In the genomic region with DNA sequence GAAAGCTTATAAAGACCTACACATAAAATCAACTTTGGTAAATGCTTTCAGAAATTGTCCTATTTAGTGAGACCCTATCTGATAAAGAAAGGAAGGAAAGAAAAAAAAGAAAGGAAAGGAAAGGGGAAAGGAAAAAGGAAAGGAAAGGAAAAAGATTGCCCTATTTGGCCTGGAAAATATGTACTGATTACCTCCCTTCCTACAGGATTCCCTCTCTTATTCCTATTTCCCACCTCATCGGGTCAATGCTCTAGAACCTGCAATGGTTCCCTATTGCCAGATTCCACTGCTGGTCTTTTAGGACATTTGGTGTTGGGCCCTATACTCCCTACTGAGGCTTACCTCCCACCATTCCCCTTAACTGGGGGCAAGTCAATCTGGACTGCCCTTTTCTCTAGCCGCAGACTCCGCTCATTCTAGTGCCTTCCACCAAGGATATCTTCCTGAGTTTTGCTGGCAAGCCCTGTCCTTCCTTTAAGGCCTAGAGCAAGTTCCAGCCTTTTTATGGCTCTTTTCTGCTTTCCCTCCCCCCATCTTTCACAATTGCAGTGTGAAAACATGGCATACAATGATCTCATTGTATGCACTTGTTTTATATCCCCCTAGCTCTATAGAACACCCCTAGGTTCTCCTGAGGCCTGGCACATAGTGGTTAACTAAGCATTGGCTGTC, we compare ENCODE assay signal across 1 cellular context.
TF ChIP-seq lines count a peak whose summit lies in the region.

No MANE protein-coding gene starts in this region.

TF ChIP-seq in HEK293, 187 proteins besides CTCF, POLR2A, EP300 and RAD21 (continued from another document):
- no peak for TF ChIP-seq PRDM10 (tag by site-specific recombination; IDR thresholded peaks at IDR 0.05)
- TF ChIP-seq, protein P1, sequence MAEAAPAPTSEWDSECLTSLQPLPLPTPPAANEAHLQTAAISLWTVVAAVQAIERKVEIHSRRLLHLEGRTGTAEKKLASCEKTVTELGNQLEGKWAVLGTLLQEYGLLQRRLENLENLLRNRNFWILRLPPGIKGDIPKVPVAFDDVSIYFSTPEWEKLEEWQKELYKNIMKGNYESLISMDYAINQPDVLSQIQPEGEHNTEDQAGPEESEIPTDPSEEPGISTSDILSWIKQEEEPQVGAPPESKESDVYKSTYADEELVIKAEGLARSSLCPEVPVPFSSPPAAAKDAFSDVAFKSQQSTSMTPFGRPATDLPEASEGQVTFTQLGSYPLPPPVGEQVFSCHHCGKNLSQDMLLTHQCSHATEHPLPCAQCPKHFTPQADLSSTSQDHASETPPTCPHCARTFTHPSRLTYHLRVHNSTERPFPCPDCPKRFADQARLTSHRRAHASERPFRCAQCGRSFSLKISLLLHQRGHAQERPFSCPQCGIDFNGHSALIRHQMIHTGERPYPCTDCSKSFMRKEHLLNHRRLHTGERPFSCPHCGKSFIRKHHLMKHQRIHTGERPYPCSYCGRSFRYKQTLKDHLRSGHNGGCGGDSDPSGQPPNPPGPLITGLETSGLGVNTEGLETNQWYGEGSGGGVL (tag by site-specific recombination; IDR thresholded peaks at IDR 0.05): peak; percentile 39; the same call in 1 of the 2 replicates
- TF ChIP-seq ZNF561 (tag by site-specific recombination; IDR thresholded peaks at IDR 0.05; ENCODE audit: borderline replicate concordance): peak; percentile 21; the same call in 1 of the 2 replicates
- no peak for TF ChIP-seq ZNF155 (tag by site-specific recombination; IDR thresholded peaks at IDR 0.05)
- no peak for TF ChIP-seq ZNF311 (tag by site-specific recombination; IDR thresholded peaks at IDR 0.05; ENCODE audit: borderline replicate concordance)
- TF ChIP-seq OVOL3 (tag by site-specific recombination; IDR thresholded peaks at IDR 0.05): no peak
- no peak for TF ChIP-seq ZNF530 (tag by site-specific recombination; IDR thresholded peaks at IDR 0.05; ENCODE audit: low read depth)
